28 cellular contexts compared by ENCODE assay signal in the genomic region with DNA sequence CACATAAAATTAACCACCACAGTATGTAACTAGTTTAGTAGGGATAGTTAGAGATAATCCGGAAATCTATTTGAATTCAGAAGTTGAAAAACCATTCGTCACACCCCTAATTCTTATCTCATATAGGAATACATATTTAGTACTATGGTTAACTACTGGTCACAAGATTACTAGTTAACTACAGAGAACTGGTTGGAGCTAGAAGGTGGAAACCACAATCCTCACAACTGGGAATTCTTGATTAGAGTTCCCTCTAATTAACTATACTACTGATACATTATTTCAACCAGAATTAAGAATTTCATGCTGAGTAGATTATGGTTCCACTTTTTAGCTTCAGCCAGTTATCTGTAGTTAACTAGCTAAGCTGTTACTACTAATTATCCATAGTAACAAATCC.
"Had no signal": no experiment of that assay in that cellular context is flagged by ENCODE, and none has a peak within 500 bp of the region (broad histone marks: within the 10 kb centered on the region; RNA-seq: fewer than 3 reads in every experiment).

No MANE protein-coding gene starts in this region.

- H3K4me1 ChIP-seq: colonic mucosa, esophagus squamous epithelium, foreskin keratinocyte, gastrocnemius medialis, gastroesophageal sphincter, heart left ventricle, heart right ventricle had no signal

- H3K4me2 ChIP-seq: hepatocyte had no signal

- FAIRE-seq: endometrium, endothelial cell of umbilical vein had no signal

- H2AFZ ChIP-seq: hepatocyte had no signal

- H3K4me1 Mint-ChIP-seq: endodermal cell had no signal

- H3K79me2 ChIP-seq: hepatocyte had no signal

- H3K27ac Mint-ChIP-seq: dendritic cell treated with granulocyte-macrophage colony-stimulating factor and Interleukin-4, amounts not matched to agents 40 ng/mL and 50 ng/mL, for 4 days; effector memory CD8-positive, alpha-beta T cell; endodermal cell had no signal

- H3K9me3 ChIP-seq: colonic mucosa, esophagus muscularis mucosa, esophagus squamous epithelium, gastrocnemius medialis, gastroesophageal sphincter, heart left ventricle, heart right ventricle had no signal

- H3K4me3 ChIP-seq: colonic mucosa, coronary artery, dorsolateral prefrontal cortex, esophagus muscularis mucosa, esophagus squamous epithelium, gastrocnemius medialis, gastroesophageal sphincter, heart left ventricle, heart right ventricle, hepatocyte had no signal

- H3K36me3 ChIP-seq: colonic mucosa, esophagus muscularis mucosa, esophagus squamous epithelium, gastrocnemius medialis, gastroesophageal sphincter, heart left ventricle, heart right ventricle had no signal

- H3K27me3 ChIP-seq: esophagus muscularis mucosa, hepatocyte had no signal

- H3K4me3 Mint-ChIP-seq: dendritic cell treated with granulocyte-macrophage colony-stimulating factor and Interleukin-4, amounts not matched to agents 40 ng/mL and 50 ng/mL, for 4 days; effector memory CD8-positive, alpha-beta T cell; endodermal cell had no signal

- ATAC-seq: effector memory CD8-positive, alpha-beta T cell; esophagus mucosa; foreskin keratinocyte; gastrocnemius medialis; gastroesophageal sphincter; heart left ventricle; heart right ventricle had no signal

- H3K9me3 Mint-ChIP-seq: dendritic cell treated with granulocyte-macrophage colony-stimulating factor and Interleukin-4, amounts not matched to agents 40 ng/mL and 50 ng/mL, for 4 days; effector memory CD8-positive, alpha-beta T cell had no signal

- H3K27ac ChIP-seq: colonic mucosa, coronary artery, dorsolateral prefrontal cortex, epithelial cell of prostate, esophagus muscularis mucosa, esophagus squamous epithelium, foreskin keratinocyte, gastrocnemius medialis, gastroesophageal sphincter, heart left ventricle, heart right ventricle, hepatocyte had no signal

- DNase-seq: colonic mucosa; cortex of kidney; dermis blood vessel endothelial cell; dorsolateral prefrontal cortex; effector CD4-positive, alpha-beta T cell; effector CD8-positive, alpha-beta T cell; effector memory CD4-positive, alpha-beta T cell; effector memory CD8-positive, alpha-beta T cell; endodermal cell; erythroblast; esophagus squamous epithelium; foreskin fibroblast; foreskin keratinocyte; foreskin melanocyte; gastrocnemius medialis; glutamatergic neuron; head of caudate nucleus; heart left ventricle; heart right ventricle had no signal
